In the genomic region with DNA sequence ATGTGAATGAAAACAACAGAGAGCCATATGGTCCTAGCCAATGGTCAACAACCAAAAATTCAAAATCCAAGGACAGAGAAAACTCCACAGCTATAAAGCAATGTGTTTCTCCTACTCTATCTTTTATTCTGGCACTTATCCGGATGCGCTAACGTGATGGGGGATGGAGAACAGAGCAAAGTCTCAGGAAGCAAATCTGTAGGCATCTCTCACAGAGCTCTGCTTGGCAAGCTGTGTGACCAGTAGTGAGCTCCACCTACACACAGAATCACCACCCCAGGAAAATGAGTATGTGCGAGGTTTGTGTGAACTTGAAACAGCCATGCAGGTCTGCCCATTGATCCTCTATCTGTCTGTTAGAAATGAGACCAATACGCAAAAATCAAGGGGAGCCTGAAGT, we compare ENCODE assay signal across 17 cellular contexts.
DNase-seq lines count a peak whose midpoint lies in the region.
"Had no signal": no experiment of that assay in that cellular context is flagged by ENCODE, and none has a peak within 500 bp of the region (broad histone marks: within the 10 kb centered on the region; RNA-seq: fewer than 3 reads in every experiment).

No MANE protein-coding gene starts in this region.

- H3K4me3 Mint-ChIP-seq in activated naive CD8-positive, alpha-beta T cell treated with anti-CD3 and anti-CD28 coated beads for 36 hours = no peak overlapping the region
- H3K4me3 Mint-ChIP-seq: B cell; CD14-positive monocyte; CD4-positive, alpha-beta memory T cell; CD4-positive, CD25-positive, alpha-beta regulatory T cell; CD8-positive, alpha-beta memory T cell had no signal

- H3K9me3 Mint-ChIP-seq in activated naive CD8-positive, alpha-beta T cell treated with anti-CD3 and anti-CD28 coated beads for 36 hours = no peaks in the 10 kb centered on the region
- H3K9me3 Mint-ChIP-seq: CD8-positive, alpha-beta memory T cell had no signal

- no peaks in the 10 kb centered on the region for H3K36me3 Mint-ChIP-seq in activated naive CD8-positive, alpha-beta T cell treated with anti-CD3 and anti-CD28 coated beads for 36 hours
- H3K36me3 Mint-ChIP-seq: CD14-positive monocyte; CD4-positive, alpha-beta memory T cell; CD4-positive, CD25-positive, alpha-beta regulatory T cell; CD8-positive, alpha-beta memory T cell had no signal

- H3K27me3 Mint-ChIP-seq in activated naive CD8-positive, alpha-beta T cell treated with anti-CD3 and anti-CD28 coated beads for 36 hours = no peaks in the 10 kb centered on the region
- H3K27me3 Mint-ChIP-seq: B cell; CD4-positive, alpha-beta memory T cell; CD8-positive, alpha-beta memory T cell had no signal

- H3K4me1 Mint-ChIP-seq in activated naive CD8-positive, alpha-beta T cell treated with anti-CD3 and anti-CD28 coated beads for 36 hours = peaks cover 1% of the 10 kb centered on the region
- H3K4me1 Mint-ChIP-seq: CD14-positive monocyte; CD4-positive, alpha-beta memory T cell; CD4-positive, CD25-positive, alpha-beta regulatory T cell had no signal

- DNase-seq in HT-29 (ENCODE audit: low spot score) (peak; percentile 1), inferior parietal cortex (ENCODE audit: extremely low spot score) (peak; percentile 42), occipital lobe (lab: John Stamatoyannopoulos, UW) (peak; percentile 46), superior temporal gyrus (ENCODE audit: extremely low spot score) (peak; percentile 64), nucleus accumbens (lab: John Stamatoyannopoulos, UW) (no peak), DMS114 treated with DMSO at 0.1 percent for 48 hours (lab: John Stamatoyannopoulos, UW; ENCODE audit: unreplicated experiment) (no peak)
- no peak for DNase-seq in activated naive CD8-positive, alpha-beta T cell treated with anti-CD3 and anti-CD28 coated beads for 36 hours
- DNase-seq: AML-193; CD4-positive, alpha-beta memory T cell; CD4-positive, CD25-positive, alpha-beta regulatory T cell; CD8-positive, alpha-beta memory T cell; COR-L47; DMS 273 treated with DMSO at 0.1 percent for 48 hours; DMS79 treated with DMSO at 0.1 percent for 48 hours; GF-D8 had no signal

- H3K27ac Mint-ChIP-seq in activated naive CD8-positive, alpha-beta T cell treated with anti-CD3 and anti-CD28 coated beads for 36 hours = no peak overlapping the region
- H3K27ac Mint-ChIP-seq: B cell; CD14-positive monocyte; CD4-positive, alpha-beta memory T cell; CD4-positive, CD25-positive, alpha-beta regulatory T cell had no signal

Comparison
In these comparisons a context has a peak if more than half of its experiments do, and no peak if none do; other contexts are left out.
1. DNase-seq: peak in HT-29 (single experiment), inferior parietal cortex (single experiment), occipital lobe (single experiment) and superior temporal gyrus (single experiment); none in nucleus accumbens (0 of 56), activated naive CD8-positive, alpha-beta T cell treated with anti-CD3 and anti-CD28 coated beads for 36 hours (single experiment) and DMS114 treated with DMSO at 0.1 percent for 48 hours (single experiment).